In the genomic region with DNA sequence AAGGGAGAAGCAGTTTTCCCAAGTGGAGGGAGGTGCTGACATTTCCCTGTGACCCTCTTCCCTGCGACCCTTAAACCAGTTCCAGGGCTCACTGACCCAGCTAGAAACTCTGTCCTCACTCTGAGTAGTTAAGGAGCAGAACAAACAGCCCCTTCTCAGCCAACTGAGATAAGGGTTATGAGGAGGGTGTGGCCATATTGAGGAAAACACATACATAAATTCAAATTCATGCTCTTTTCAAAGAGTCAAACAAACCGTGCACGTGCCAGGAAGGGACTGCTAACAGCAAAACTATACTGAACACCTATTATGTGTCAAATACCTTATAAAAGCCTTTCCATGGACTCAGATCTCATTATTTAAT, we compare ENCODE assay signal across 14 cellular contexts. TPM values are rescaled to one million over a fixed set of nuclear protein-coding genes. Genes with fewer than 3 reads are reported as not detected.
DNase-seq lines count a peak whose midpoint lies in the region; ATAC-seq and TF ChIP-seq lines count a peak whose summit lies in the region.
"Had no signal": no experiment of that assay in that cellular context is flagged by ENCODE, and none has a peak within 500 bp of the region (broad histone marks: within the 10 kb centered on the region; RNA-seq: fewer than 3 reads in every experiment).

No MANE protein-coding gene starts in this region.

- H3K4me1 ChIP-seq in Karpas-422 (ENCODE audit: low read length) (peaks cover 81% of the 10 kb centered on the region), adrenal gland (replicated peaks in 1 of 2) (peaks cover 17 to 48% of the 10 kb centered on the region in 2 donors)

- no peak for DNase-seq in Karpas-422
- peak in 1 of 7 donors; percentile 43 for DNase-seq in adrenal gland
- DNase-seq in stimulated activated naive CD4-positive, alpha-beta T cell (lab: John Stamatoyannopoulos, UW) = no peak
- DNase-seq in nucleus accumbens (lab: John Stamatoyannopoulos, UW) = no peak
- DNase-seq: activated T-cell treated with anti-CD3 and anti-CD28 coated beads, Interleukin-2, amount 50 U/mL, for 48 hours; islet precursor cell; NCI-H2081 had no signal

- no peaks in the 10 kb centered on the region for H3K9me3 Mint-ChIP-seq in nephron
- H3K9me3 Mint-ChIP-seq: GM23338 had no signal

- H3K4me2 ChIP-seq in Karpas-422 (ENCODE audit: low read depth, low read length, poor library complexity, severe bottlenecking) = peak overlapping the region; percentile 27
- H3K4me2 ChIP-seq: GM23338 had no signal

- no peak overlapping the region for H3K4me3 ChIP-seq in Karpas-422 (ENCODE audit: low read length)
- no peak overlapping the region for H3K4me3 ChIP-seq in adrenal gland
- H3K4me3 ChIP-seq: GM23338, SJSA1 had no signal

- no peaks in the 10 kb centered on the region for H3K9me3 ChIP-seq in Karpas-422 (ENCODE audit: low read length)
- no peaks in the 10 kb centered on the region for H3K9me3 ChIP-seq in adrenal gland (replicated peaks in 1 of 3)
- H3K9me3 ChIP-seq: SJSA1 had no signal

- no peaks in the 10 kb centered on the region for H3K36me3 Mint-ChIP-seq in nephron (ENCODE audit: low read depth)

- peaks cover 72% of the 10 kb centered on the region for H3K79me2 ChIP-seq in Karpas-422 (ENCODE audit: low read length)

- H3K27ac ChIP-seq in 22Rv1 (peak overlapping the region; percentile 55), Karpas-422 (ENCODE audit: low read length) (peak overlapping the region; percentile 97), adrenal gland (peak overlapping the region in 4 of 5 donors; percentile 5 to 86 (median 54))
- H3K27ac ChIP-seq: HL-60, SJSA1 had no signal

- intact Hi-C loops in adrenal gland (cut with DNase I) = loop anchor here in 1 of 2 donors (10.0 kb wide), 1 partner anchor 48 kb away; no protein-coding TSS in a partner anchor

- H3K9ac ChIP-seq in Karpas-422 (ENCODE audit: low read length) = no peak overlapping the region; the same call in 1 of the 2 replicates

- H2AFZ ChIP-seq in Karpas-422 (ENCODE audit: low read length) = no peak overlapping the region
- H2AFZ ChIP-seq: GM23338 had no signal

- WGBS in adrenal gland, 4 donors = 9 to 22% (median 15%) methylated on average over 3 of the region's 3 CpGs

- no peaks in the 10 kb centered on the region for H3K9me2 ChIP-seq in Karpas-422 (replicated peaks; ENCODE audit: insufficient read depth, low read length)

- no peaks in the 10 kb centered on the region for H3K27me3 ChIP-seq in Karpas-422 (ENCODE audit: low read length)
- no peaks in the 10 kb centered on the region for H3K27me3 ChIP-seq in adrenal gland
- H3K27me3 ChIP-seq: SJSA1 had no signal

- H3K36me3 ChIP-seq in Karpas-422 (ENCODE audit: insufficient read depth, low read length) (no peaks in the 10 kb centered on the region), adrenal gland (replicated peaks in 1 of 2) (no peaks in the 10 kb centered on the region)

- H3K4me1 Mint-ChIP-seq in nephron = peaks cover 64% of the 10 kb centered on the region

- no peaks in the 10 kb centered on the region for H3K27me3 Mint-ChIP-seq in nephron (ENCODE audit: low read depth)

- H3K27ac Mint-ChIP-seq in nephron = peak overlapping the region; percentile 68 to 91 (median 88)
- H3K27ac Mint-ChIP-seq: GM23338 had no signal

- peak overlapping the region in 2 of 3 experiments; percentile 28 to 66 for H3K4me3 Mint-ChIP-seq in nephron
- H3K4me3 Mint-ChIP-seq: GM23338 had no signal

- ATAC-seq in HG02973 (IDR thresholded peaks at IDR 0.05; ENCODE audit: unreplicated experiment) (no peak), GM21576 (IDR thresholded peaks at IDR 0.05; ENCODE audit: unreplicated experiment) (no peak)
- ATAC-seq: GM23338 had no signal

- no peaks in the 10 kb centered on the region for H4K20me1 ChIP-seq in Karpas-422 (ENCODE audit: insufficient read depth, low read depth, low read length)

- TF ChIP-seq CTCF in 22Rv1 (IDR thresholded peaks at IDR 0.05) (no peak), adrenal gland (IDR thresholded peaks at IDR 0.05) (no peak), nephron (IDR thresholded peaks at IDR 0.05; ENCODE audit: unreplicated experiment in 3 of 3) (no peak)

- TF ChIP-seq POLR2A in adrenal gland (IDR thresholded peaks at IDR 0.05) = no peak

RNA-seq across cellular contexts. Expression of a gene that starts 4.9 kb away (rescaled TPM):
- total RNA-seq in Karpas-422 (2014; rRNA removed; shearing (Covaris generic); ENCODE audit: low replicate concordance) = 77.9 and 122 TPM in 2 replicates
- 10 to 100 TPM in 6 of 8 donors, 1 to 10 TPM in 2; 7.5 to 20.0 (median 15.9) TPM for total RNA-seq in adrenal gland
- 10 to 100 TPM in 2 of 3 donors, 1 to 10 TPM in 1; 4.8 to 37.3 (median 20.3) TPM for polyA plus RNA-seq in adrenal gland
